Comparison of ENCODE assay signal across 9 cellular contexts in genomic region chr1:36159614-36160387, GRCh38. TPM values are rescaled to one million over a fixed set of nuclear protein-coding genes. Genes with fewer than 3 reads are reported as not detected.
DNase-seq lines count a peak whose midpoint lies in the region; ATAC-seq and TF ChIP-seq lines count a peak whose summit lies in the region.
"Had no signal": no experiment of that assay in that cellular context is flagged by ENCODE, and none has a peak within 500 bp of the region (broad histone marks: within the 10 kb centered on the region; RNA-seq: fewer than 3 reads in every experiment).

No MANE protein-coding gene starts in this region.

- TF ChIP-seq RAD21 in SK-N-SH (IDR thresholded peaks at IDR 0.05; ENCODE audit: low read length), result no peak

- no peaks in the 10 kb centered on the region for H3K9me3 ChIP-seq in SK-N-SH
- no peaks in the 10 kb centered on the region for H3K9me3 ChIP-seq in adipocyte (ENCODE audit: control insufficient read depth, low read length)
- H3K9me3 ChIP-seq in thoracic aorta, result no peaks in the 10 kb centered on the region

- H3K4me2 ChIP-seq in SK-N-SH, result peak overlapping the region; percentile 98

- DNase-seq in SK-N-SH, result no peak
- DNase-seq in adipocyte (ENCODE audit: low read depth), result no peak
- peak; percentile 89 for DNase-seq in medulla oblongata (ENCODE audit: extremely low spot score)
- no peak for DNase-seq in thoracic aorta (ENCODE audit: low spot score)
- no peak for DNase-seq in HEK293T (ENCODE audit: extremely low spot score)

- CTCF ChIA-PET in SK-N-SH (lab: Yijun Ruan, JAX) (interaction anchor here (0.6 to 4.8 kb wide), 8 partner anchors 9 to 260 kb away, joined by 3 to 49 read pairs (median 4); partner anchors contain the start of genes THRAP3 and TRAPPC3), HEK293T (lab: Yijun Ruan, JAX) (interaction anchor here (0.6 to 1.8 kb wide), 4 partner anchors 10 to 73 kb away, joined by 3 to 20 read pairs (median 4); partner anchors contain the start of gene TRAPPC3)

- POLR2A ChIA-PET in SK-N-SH (lab: Yijun Ruan, JAX), result interaction anchor here (1.6 to 2.3 kb wide), 2 partner anchors 10 to 23 kb away, joined by 5 read pairs; partner anchors contain the start of gene TRAPPC3
- POLR2A ChIA-PET in HEK293T (lab: Yijun Ruan, JAX), result interaction anchor here (1.2 to 5.5 kb wide), 3 partner anchors 10 to 64 kb away, joined by 4 to 42 read pairs (median 9); partner anchors contain the start of genes THRAP3 and TRAPPC3

- H3K27ac ChIP-seq in SK-N-SH (ENCODE audit: low read depth in 2 of 2, low read length in 1 of 2) (peak overlapping the region; percentile 81 to 83; a peak in 3 of 4 replicates), thoracic aorta (peak overlapping the region; percentile 86 to 87)
- H3K27ac ChIP-seq: 22Rv1 had no signal

- TF ChIP-seq CTCF in SK-N-SH (IDR thresholded peaks at IDR 0.05), result no peak
- TF ChIP-seq CTCF in thoracic aorta (IDR thresholded peaks at IDR 0.05), result no peak

- ATAC-seq in SK-N-SH treated with all-trans-retinoic acid at 6 μM for 48 hours (no peak), thoracic aorta (ENCODE audit: insufficient number of reproducible peaks, low FRiP score, low read depth) (no peak), HG03095 (IDR thresholded peaks at IDR 0.05; ENCODE audit: unreplicated experiment) (no peak), HG02840 (IDR thresholded peaks at IDR 0.05; ENCODE audit: low FRiP score, unreplicated experiment) (no peak)

- peaks cover 98% of the 10 kb centered on the region for H3K79me2 ChIP-seq in SK-N-SH (ENCODE audit: insufficient read depth)

- H3K9me2 ChIP-seq in SK-N-SH, result no peaks in the 10 kb centered on the region

- no peak overlapping the region for H2AFZ ChIP-seq in SK-N-SH (ENCODE audit: low read depth)

- WGBS in SK-N-SH (ENCODE audit: low lambda C conversion rate), result 91% methylated on average over 9 of the region's 10 CpGs

- no peak for TF ChIP-seq EP300 in SK-N-SH (IDR thresholded peaks at IDR 0.05; ENCODE audit: borderline replicate concordance in 1 of 2, low read depth in 1 of 2, low read length in 1 of 2)

- H3K4me3 ChIP-seq in SK-N-SH (ENCODE audit: low read depth in 2 of 2, low read length in 1 of 2) (no peak overlapping the region), adipocyte (ENCODE audit: low read length) (peak overlapping the region; percentile 79), thoracic aorta (peak overlapping the region; percentile 68)

- H3K36me3 ChIP-seq in SK-N-SH (replicated peaks in 1 of 2; ENCODE audit: control insufficient read depth in 1 of 2, insufficient read depth in 2 of 2, low read length in 1 of 2) (peaks cover 8 to 24% of the 10 kb centered on the region in 2 experiments), adipocyte (ENCODE audit: control insufficient read depth, insufficient read depth, low read length, severe bottlenecking) (peaks cover 5% of the 10 kb centered on the region), thoracic aorta (no peaks in the 10 kb centered on the region)

- H3K9ac ChIP-seq in SK-N-SH, result peak overlapping the region; percentile 80; the same call in 1 of the 2 replicates
- peak overlapping the region; percentile 79 for H3K9ac ChIP-seq in adipocyte (ENCODE audit: low read length)

- H3K27me3 ChIP-seq in SK-N-SH (ENCODE audit: insufficient read depth), result no peaks in the 10 kb centered on the region
- no peaks in the 10 kb centered on the region for H3K27me3 ChIP-seq in adipocyte (replicated peaks; ENCODE audit: control insufficient read depth, insufficient read depth, low read length)
- H3K27me3 ChIP-seq in thoracic aorta (replicated peaks; ENCODE audit: insufficient read depth), result no peaks in the 10 kb centered on the region

- peaks cover 10% of the 10 kb centered on the region for H3F3A ChIP-seq in SK-N-SH (replicated peaks; ENCODE audit: insufficient read depth)

- H3K4me1 ChIP-seq in SK-N-SH (ENCODE audit: control insufficient read depth in 1 of 2, insufficient read depth in 2 of 2, low read depth in 1 of 2, low read length in 1 of 2), result peaks cover 36 to 48% of the 10 kb centered on the region in 2 experiments
- H3K4me1 ChIP-seq in adipocyte (ENCODE audit: control insufficient read depth, insufficient read depth, low read length), result peaks cover 71% of the 10 kb centered on the region
- H3K4me1 ChIP-seq in thoracic aorta (ENCODE audit: control insufficient read depth in 1 of 2, low read depth in 2 of 2), result peaks cover 51 to 74% of the 10 kb centered on the region in 2 donors

- H4K20me1 ChIP-seq in SK-N-SH (ENCODE audit: insufficient read depth), result peaks cover 78% of the 10 kb centered on the region

TF ChIP-seq in SK-N-SH, 30 proteins besides CTCF, POLR2A, EP300 and RAD21 (continues in another document):
- no peak for TF ChIP-seq NFIC (IDR thresholded peaks at IDR 0.05; ENCODE audit: borderline replicate concordance)
- no peak for TF ChIP-seq EZH2phosphoT487 (IDR thresholded peaks at IDR 0.05; ENCODE audit: borderline replicate concordance, low read depth)
- TF ChIP-seq SMC3 (IDR thresholded peaks at IDR 0.05; ENCODE audit: low read depth, low read length), result no peak
- no peak for TF ChIP-seq PBX3 (IDR thresholded peaks at IDR 0.05)
- no peak for TF ChIP-seq GABPA (IDR thresholded peaks at IDR 0.05; ENCODE audit: low read depth)
- no peak for TF ChIP-seq FOXJ3 (CRISPR knock-in tag; IDR thresholded peaks at IDR 0.05)
- TF ChIP-seq MXI1 (IDR thresholded peaks at IDR 0.05; ENCODE audit: low read depth, low read length), result no peak
- TF ChIP-seq GATA2 (CRISPR knock-in tag; IDR thresholded peaks at IDR 0.05), result no peak
- TF ChIP-seq FOXM1 (IDR thresholded peaks at IDR 0.05; ENCODE audit: low read depth), result no peak

TF ChIP-seq in SK-N-SH treated with all-trans-retinoic acid at 6 μM for 48 hours, 23 proteins besides CTCF, POLR2A, EP300 and RAD21 (continues in another document):
- no peak for TF ChIP-seq CSDC2 (CRISPR knock-in tag; IDR thresholded peaks at IDR 0.05)
- TF ChIP-seq OSR1 (CRISPR knock-in tag; IDR thresholded peaks at IDR 0.05), result no peak
- TF ChIP-seq ESRRG (CRISPR knock-in tag; IDR thresholded peaks at IDR 0.05), result no peak
- no peak for TF ChIP-seq PATZ1 (CRISPR knock-in tag; IDR thresholded peaks at IDR 0.05; ENCODE audit: borderline replicate concordance)
- TF ChIP-seq SNAI2 (CRISPR knock-in tag; IDR thresholded peaks at IDR 0.05), result no peak
- no peak for TF ChIP-seq GLIS3 (CRISPR knock-in tag; IDR thresholded peaks at IDR 0.05)
- TF ChIP-seq TOX (CRISPR knock-in tag; IDR thresholded peaks at IDR 0.05; ENCODE audit: borderline replicate concordance), result no peak
- no peak for TF ChIP-seq BACH2 (CRISPR knock-in tag; IDR thresholded peaks at IDR 0.05; ENCODE audit: borderline replicate concordance)
- no peak for TF ChIP-seq ARNTL (CRISPR knock-in tag; IDR thresholded peaks at IDR 0.05; ENCODE audit: borderline replicate concordance, low read depth)

TF ChIP-seq in HEK293T, 16 proteins besides CTCF, POLR2A, EP300 and RAD21:
- TF ChIP-seq PKNOX1 (IDR thresholded peaks at IDR 0.05) (no peak), LEF1 (IDR thresholded peaks at IDR 0.05; ENCODE audit: borderline replicate concordance) (no peak), FOXM1 (IDR thresholded peaks at IDR 0.05; ENCODE audit: borderline replicate concordance) (no peak), NFRKB (IDR thresholded peaks at IDR 0.05) (no peak)

RNA-seq across cellular contexts. Expression of gene MAP7D1, which starts 3.8 kb away (rescaled TPM):
- polyA plus RNA-seq in SK-N-SH (2012; rRNA removed), result 40.6 and 69.9 TPM in 2 replicates
- 78.2 and 85.1 TPM in 2 replicates for polyA plus RNA-seq in SK-N-SH (2012; cell fraction: cytosol; rRNA removed)
- polyA plus RNA-seq in SK-N-SH (2012; cell fraction: nucleus; rRNA removed), result 137 and 148 TPM in 2 replicates
- total RNA-seq in thoracic aorta, result 100 to 1,000 TPM; 170 to 186 TPM

RNA-seq across cellular contexts. Expression of gene TRAPPC3, which starts 10.5 kb away (rescaled TPM):
- 149 and 169 TPM in 2 replicates for polyA plus RNA-seq in SK-N-SH (2012; rRNA removed)
- polyA plus RNA-seq in SK-N-SH (2012; cell fraction: cytosol; rRNA removed), result 172 and 173 TPM in 2 replicates
- polyA plus RNA-seq in SK-N-SH (2012; cell fraction: nucleus; rRNA removed), result 83.1 and 92.3 TPM in 2 replicates
- total RNA-seq in thoracic aorta, result 10 to 100 TPM; 78.5 to 92.3 TPM

RNA-seq across cellular contexts. Expression of gene COL8A2, which starts 34.8 kb away (rescaled TPM):
- polyA plus RNA-seq in SK-N-SH (2012; rRNA removed), result 2.6 and 3.1 TPM in 2 replicates
- polyA plus RNA-seq in SK-N-SH (2012; cell fraction: cytosol; rRNA removed), result 1.6 and 2.6 TPM in 2 replicates
- 2.3 and 2.6 TPM in 2 replicates for polyA plus RNA-seq in SK-N-SH (2012; cell fraction: nucleus; rRNA removed)
- 100 to 1,000 TPM in 1 of 2 donors, 10 to 100 TPM in 1; 41.6 to 126 TPM for total RNA-seq in thoracic aorta

Comparison
In these comparisons a context has a peak if more than half of its experiments do, and no peak if none do; other contexts are left out.
1. H3K4me3 ChIP-seq: peak in adipocyte (single experiment) and thoracic aorta (single experiment); none in SK-N-SH (0 of 2).